In genomic region chr19:46624958-46625661, GRCh38 we compare ENCODE assay signal across 8 cellular contexts. TPM values are rescaled to one million over a fixed set of nuclear protein-coding genes. Genes with fewer than 3 reads are reported as not detected.
DNase-seq lines count a peak whose midpoint lies in the region; ATAC-seq, FAIRE-seq and TF ChIP-seq lines count a peak whose summit lies in the region.

Gene PTGIR (minus strand): TSS chr19:46625089. CDS start chr19:46624225, 864 bp downstream.

- H3K9me3 ChIP-seq in hepatocyte (ENCODE audit: low read depth): no peaks in the 10 kb centered on the region
- H3K9me3 ChIP-seq in stomach smooth muscle (ENCODE audit: control insufficient read depth in 2 of 2, low read length in 2 of 2): no peaks in the 10 kb centered on the region

- WGBS in hepatocyte (ENCODE audit: low lambda C conversion rate, missing lambda C conversion rate): 38% methylated on average over 6 of the region's 13 CpGs

- CTCF ChIA-PET in AG04449 (lab: Yijun Ruan, JAX): interaction anchor here (0.7 to 6.1 kb wide), 6 partner anchors 8 to 124 kb away, joined by 3 to 66 read pairs (median 4); partner anchors contain the start of genes DACT3 and GNG8
- CTCF ChIA-PET in activated CD4-positive, alpha-beta memory T cell treated with anti-CD3 and anti-CD28 coated beads, Interleukin-2, amount 10 ng/mL, durations not matched to agents 7 days and 5 days (lab: Charles Lee): interaction anchor here (0.6 to 1.9 kb wide), 2 partner anchors 36 to 138 kb away, joined by 3 to 4 read pairs; partner anchors contain the start of gene DACT3

- FAIRE-seq in GM19239 (lab: Jason Lieb, UNC): peak; percentile 79

- no peaks in the 10 kb centered on the region for H3K79me2 ChIP-seq in hepatocyte

- no peaks in the 10 kb centered on the region for H3K9me3 Mint-ChIP-seq in activated CD4-positive, alpha-beta memory T cell treated with anti-CD3 and anti-CD28 coated beads, Interleukin-2, amount 10 ng/mL, durations not matched to agents 7 days and 5 days

- peaks cover 34% of the 10 kb centered on the region for H3K4me1 Mint-ChIP-seq in activated CD4-positive, alpha-beta memory T cell treated with anti-CD3 and anti-CD28 coated beads, Interleukin-2, amount 10 ng/mL, durations not matched to agents 7 days and 5 days

- no peaks in the 10 kb centered on the region for H3K36me3 Mint-ChIP-seq in activated CD4-positive, alpha-beta memory T cell treated with anti-CD3 and anti-CD28 coated beads, Interleukin-2, amount 10 ng/mL, durations not matched to agents 7 days and 5 days (ENCODE audit: low read depth)

- peak within 1 kb of the TSS; percentile 61 for H3K4me2 ChIP-seq in hepatocyte

- H3K4me1 ChIP-seq in hepatocyte (ENCODE audit: insufficient read depth) (peaks cover 20% of the 10 kb centered on the region), stomach smooth muscle (ENCODE audit: control insufficient read depth, insufficient read depth, low read length) (peaks cover 58% of the 10 kb centered on the region)

- H3K9ac ChIP-seq in stomach smooth muscle (ENCODE audit: low read length in 2 of 2): peak within 1 kb of the TSS; percentile 36 to 51

- H4K20me1 ChIP-seq in hepatocyte (ENCODE audit: insufficient read depth, poor library complexity, severe bottlenecking): no peaks in the 10 kb centered on the region

- no peaks in the 10 kb centered on the region for H3K36me3 ChIP-seq in hepatocyte (replicated peaks; ENCODE audit: insufficient read depth, low read depth)
- H3K36me3 ChIP-seq in stomach smooth muscle (ENCODE audit: control insufficient read depth in 2 of 2, insufficient read depth in 2 of 2, low read length in 2 of 2): no peaks in the 10 kb centered on the region

- H3K9me2 ChIP-seq in hepatocyte (replicated peaks; ENCODE audit: insufficient read depth): no peaks in the 10 kb centered on the region

- no peak for ATAC-seq in HG02623 (IDR thresholded peaks at IDR 0.05; ENCODE audit: unreplicated experiment)
- no peak for ATAC-seq in HG03469 (IDR thresholded peaks at IDR 0.05; ENCODE audit: unreplicated experiment)

- POLR2A ChIA-PET in AG04449 (lab: Yijun Ruan, JAX): interaction anchor here (1.5 to 1.8 kb wide), 2 partner anchors 14 to 24 kb away, joined by 4 to 6 read pairs; partner anchors contain the start of gene CALM3
- POLR2A ChIA-PET in activated CD4-positive, alpha-beta memory T cell treated with anti-CD3 and anti-CD28 coated beads, Interleukin-2, amount 10 ng/mL, durations not matched to agents 7 days and 5 days (lab: Charles Lee): interaction anchor here (0.6 to 1.9 kb wide), 2 partner anchors 14 to 24 kb away, joined by 3 to 7 read pairs; no protein-coding TSS in a partner anchor

- H3K27me3 Mint-ChIP-seq in activated CD4-positive, alpha-beta memory T cell treated with anti-CD3 and anti-CD28 coated beads, Interleukin-2, amount 10 ng/mL, durations not matched to agents 7 days and 5 days: no peaks in the 10 kb centered on the region

- peak within 1 kb of the TSS; percentile 71 for H3K4me3 Mint-ChIP-seq in activated CD4-positive, alpha-beta memory T cell treated with anti-CD3 and anti-CD28 coated beads, Interleukin-2, amount 10 ng/mL, durations not matched to agents 7 days and 5 days

- H2AFZ ChIP-seq in hepatocyte: no peak within 1 kb of the TSS

- peak within 1 kb of the TSS; percentile 50 for H3K4me3 ChIP-seq in AG04449 (ENCODE audit: low read depth, low read length)
- H3K4me3 ChIP-seq in hepatocyte: no peak within 1 kb of the TSS
- peak within 1 kb of the TSS in 1 of 2 donors; percentile 69 for H3K4me3 ChIP-seq in stomach smooth muscle (ENCODE audit: low read length in 2 of 2)

- DNase-seq in AG04449 (ENCODE audit: low read depth, low spot score) (no peak), GM19239 (ENCODE audit: insufficient read length, low spot score) (no peak), hepatocyte (ENCODE audit: low spot score) (peak; percentile 62), amygdala (lab: John Stamatoyannopoulos, UW) (no peak)
- peak; percentile 27 for DNase-seq in activated CD4-positive, alpha-beta memory T cell treated with anti-CD3 and anti-CD28 coated beads, Interleukin-2, amount 10 ng/mL, durations not matched to agents 7 days and 5 days

- no peaks in the 10 kb centered on the region for H3K27me3 ChIP-seq in hepatocyte
- no peaks in the 10 kb centered on the region for H3K27me3 ChIP-seq in stomach smooth muscle (ENCODE audit: control insufficient read depth in 1 of 2, insufficient read depth in 2 of 2, low read length in 2 of 2)

- H3K27ac Mint-ChIP-seq in activated CD4-positive, alpha-beta memory T cell treated with anti-CD3 and anti-CD28 coated beads, Interleukin-2, amount 10 ng/mL, durations not matched to agents 7 days and 5 days: peak within 1 kb of the TSS; percentile 54

- TF ChIP-seq CTCF in AG04449 (IDR thresholded peaks at IDR 0.05; ENCODE audit: insufficient read depth, low read length, missing control alignments) (no peak), hepatocyte (IDR thresholded peaks at IDR 0.05; ENCODE audit: poor library complexity) (no peak)

- H3K27ac ChIP-seq in hepatocyte: peak within 1 kb of the TSS; percentile 75
- peak within 1 kb of the TSS; percentile 76 for H3K27ac ChIP-seq in stomach smooth muscle (ENCODE audit: low read length)

RNA-seq across cellular contexts. Expression of gene PTGIR, which starts in this region (rescaled TPM):
- 1 to 10 TPM; 5.3 to 5.6 TPM for total RNA-seq in activated CD4-positive, alpha-beta memory T cell treated with anti-CD3 and anti-CD28 coated beads, Interleukin-2, amount 10 ng/mL, durations not matched to agents 7 days and 5 days
- 3.2 and 5.2 TPM in 2 replicates for total RNA-seq in hepatocyte
- 3.4 and 4.8 TPM in 2 replicates for polyA plus RNA-seq in hepatocyte

Comparison
In these comparisons a context has a peak if more than half of its experiments do, and no peak if none do; other contexts are left out.
1. DNase-seq: peak in activated CD4-positive, alpha-beta memory T cell treated with anti-CD3 and anti-CD28 coated beads, Interleukin-2, amount 10 ng/mL, durations not matched to agents 7 days and 5 days (single experiment) and hepatocyte (single experiment); none in AG04449 (single experiment), GM19239 (single experiment) and amygdala (0 of 56).